9 cellular contexts compared by ENCODE assay signal in genomic region chr2:28664120-28664842, GRCh38.
DNase-seq lines count a peak whose midpoint lies in the region; ATAC-seq and TF ChIP-seq lines count a peak whose summit lies in the region.
"Had no signal": no experiment of that assay in that cellular context is flagged by ENCODE, and none has a peak within 500 bp of the region (broad histone marks: within the 10 kb centered on the region; RNA-seq: fewer than 3 reads in every experiment).

No MANE protein-coding gene starts in this region.

- H3K27me3 Mint-ChIP-seq in HFFc6 (ENCODE audit: insufficient read depth) (peaks cover 2% of the 10 kb centered on the region; the same call in 1 of the 2 replicates), T-cell (peaks cover 0 to 4% of the 10 kb centered on the region in 2 donors)

- H3K4me1 ChIP-seq in adrenal gland (replicated peaks in 1 of 2) (peaks cover 0 to 18% of the 10 kb centered on the region in 2 donors), heart left ventricle (peaks cover 8 to 53% (median 45%) of the 10 kb centered on the region in 12 donors), foreskin keratinocyte (peaks cover 8% of the 10 kb centered on the region)

- TF ChIP-seq POLR2A in adrenal gland (IDR thresholded peaks at IDR 0.05): no peak
- TF ChIP-seq POLR2A in heart left ventricle (IDR thresholded peaks at IDR 0.05): no peak

- no peak for TF ChIP-seq CTCF in HFFc6 (IDR thresholded peaks at IDR 0.05)
- TF ChIP-seq CTCF in adrenal gland (IDR thresholded peaks at IDR 0.05): no peak
- TF ChIP-seq CTCF in heart left ventricle (IDR thresholded peaks at IDR 0.05): no peak
- TF ChIP-seq CTCF in foreskin keratinocyte (conservative IDR thresholded peaks at IDR 0.05): no peak
- no peak for TF ChIP-seq CTCF in brain microvascular endothelial cell (IDR thresholded peaks at IDR 0.05; ENCODE audit: low read depth, low read length, missing control alignments)

- H3K27ac Mint-ChIP-seq in HFFc6: peak overlapping the region; percentile 81
- no peak overlapping the region for H3K27ac Mint-ChIP-seq in T-cell

- no peaks in the 10 kb centered on the region for H3K9me3 Mint-ChIP-seq in HFFc6
- no peaks in the 10 kb centered on the region for H3K9me3 Mint-ChIP-seq in T-cell

- H3K27ac ChIP-seq in adrenal gland (peak overlapping the region in 3 of 5 donors; percentile 6 to 70 (median 51)), heart left ventricle (peak overlapping the region in 11 of 12 donors; percentile 22 to 85 (median 63)), foreskin keratinocyte (no peak overlapping the region), brain microvascular endothelial cell (no peak overlapping the region)

- H3K4me3 ChIP-seq in adrenal gland (no peak overlapping the region), heart left ventricle (no peak overlapping the region), brain microvascular endothelial cell (ENCODE audit: low read depth, low read length) (no peak overlapping the region)

- WGBS in adrenal gland, 4 donors: 52 to 66% (median 58%) methylated on average over 21 to 22 of the region's 22 CpGs
- 47 to 55% (median 52%) methylated on average over 22 of the region's 22 CpGs for WGBS in heart left ventricle, 4 donors

- H3K27me3 ChIP-seq in adrenal gland (no peaks in the 10 kb centered on the region), heart left ventricle (no peaks in the 10 kb centered on the region), foreskin keratinocyte (no peaks in the 10 kb centered on the region), brain microvascular endothelial cell (replicated peaks) (no peaks in the 10 kb centered on the region)

- CTCF ChIA-PET in T-cell (lab: Charles Lee): no interaction called here

- H3K36me3 ChIP-seq in adrenal gland (replicated peaks in 1 of 2) (no peaks in the 10 kb centered on the region), heart left ventricle (no peaks in the 10 kb centered on the region), brain microvascular endothelial cell (replicated peaks) (no peaks in the 10 kb centered on the region)

- intact Hi-C loops in adrenal gland (cut with DNase I) (no loop called here), heart left ventricle (cut with DNase I) (loop anchor here in 5 of 10 donors (5.0 kb wide), 2 partner anchors 37 to 88 kb away; partner anchors contain the start of gene PPP1CB (in 3 of the 5))

- H3K4me1 Mint-ChIP-seq in HFFc6 (ENCODE audit: low read depth) (peaks cover 51% of the 10 kb centered on the region), T-cell (no peaks in the 10 kb centered on the region)

- H3K36me3 Mint-ChIP-seq in HFFc6 (ENCODE audit: low read depth): peaks cover 5% of the 10 kb centered on the region; the same call in 1 of the 2 replicates
- H3K36me3 Mint-ChIP-seq in T-cell: no peaks in the 10 kb centered on the region

- DNase-seq in HFFc6: no peak
- DNase-seq in adrenal gland: peak in 4 of 7 donors; percentile 20 to 76 (median 36)
- peak in 2 of 5 donors; percentile 49 to 67 for DNase-seq in heart left ventricle
- DNase-seq in retina: peak; percentile 56
- no peak for DNase-seq in foreskin keratinocyte
- no peak for DNase-seq in brain microvascular endothelial cell
- DNase-seq in T-cell: no peak
- DNase-seq: NCI-H2029 treated with DMSO at 0.1 percent for 48 hours had no signal

- H3K4me3 Mint-ChIP-seq in HFFc6 (peak overlapping the region; percentile 71; the same call in 1 of the 2 replicates), T-cell (no peak overlapping the region)

- in situ Hi-C loops in brain microvascular endothelial cell (cut with HindIII; ENCODE audit: low pct_ligation_motif_present, low sequenced_read_pairs): no loop called here

- H3K9me3 ChIP-seq in adrenal gland (replicated peaks in 1 of 3) (no peaks in the 10 kb centered on the region), heart left ventricle (peaks cover 0 to 1% (median 0%) of the 10 kb centered on the region in 12 donors)

- peak; percentile 41 to 65 (median 54) for ATAC-seq in heart left ventricle
- no peak for ATAC-seq in HG02610 (IDR thresholded peaks at IDR 0.05; ENCODE audit: unreplicated experiment)
- no peak for ATAC-seq in foreskin keratinocyte
- ATAC-seq in T-cell (replicated peaks in 1 of 4): no peak

- POLR2A ChIA-PET in T-cell (lab: Charles Lee): no interaction called here

Comparison
In these comparisons a context has a peak if more than half of its experiments do, and no peak if none do; other contexts are left out.
1. DNase-seq: peak in adrenal gland (4 of 7) and retina (single experiment); none in HFFc6 (single experiment), foreskin keratinocyte (0 of 2), brain microvascular endothelial cell (single experiment) and T-cell (0 of 34).
2. H3K27ac ChIP-seq: peak in adrenal gland (3 of 5) and heart left ventricle (11 of 12); none in foreskin keratinocyte (single experiment) and brain microvascular endothelial cell (single experiment).
3. ATAC-seq: peak in heart left ventricle (4 of 4); none in HG02610 (single experiment), foreskin keratinocyte (single experiment) and T-cell (0 of 4).